In genomic region chr4:107863850-107864371, GRCh38 we compare ENCODE assay signal across 10 cellular contexts. TPM values are rescaled to one million over a fixed set of nuclear protein-coding genes. Genes with fewer than 3 reads are reported as not detected.
A peak's percentile ranks its signal among the peaks of the same experiment; 100 is the strongest.
DNase-seq lines count a peak whose midpoint lies in the region; ATAC-seq and TF ChIP-seq lines count a peak whose summit lies in the region.
"Had no signal": no experiment of that assay in that cellular context is flagged by ENCODE, and none has a peak within 500 bp of the region (broad histone marks: within the 10 kb centered on the region; RNA-seq: fewer than 3 reads in every experiment).

No MANE protein-coding gene starts in this region.

- H3K4me3 Mint-ChIP-seq in T-cell = no peak overlapping the region

- ATAC-seq in HCT116 = peak; percentile 86
- ATAC-seq in lower lobe of right lung = peak; percentile 27 to 35
- ATAC-seq in T-cell (replicated peaks in 1 of 4) = no peak

- H3K9me3 ChIP-seq in A673 (ENCODE audit: low read depth, low read length, poor library complexity, severe bottlenecking) = no peaks in the 10 kb centered on the region
- H3K9me3 ChIP-seq in HCT116 (ENCODE audit: control insufficient read depth in 1 of 2, insufficient read depth in 1 of 2, low read depth in 1 of 2, low read length in 2 of 2) = no peaks in the 10 kb centered on the region
- no peaks in the 10 kb centered on the region for H3K9me3 ChIP-seq in lower lobe of right lung

- H3K79me2 ChIP-seq in HCT116 (ENCODE audit: insufficient read depth, low read length) = no peaks in the 10 kb centered on the region

- no peaks in the 10 kb centered on the region for H3K9me3 Mint-ChIP-seq in T-cell

- peak overlapping the region; percentile 28; the same call in 1 of the 2 replicates for H3K9ac ChIP-seq in HCT116 (ENCODE audit: low read length)

- peak; percentile 24 for DNase-seq in A673 (ENCODE audit: low spot score)
- DNase-seq in HCT116 (ENCODE audit: low read depth, low spot score) = peak; percentile 48
- DNase-seq in brain microvascular endothelial cell = peak; percentile 74
- no peak for DNase-seq in lower lobe of right lung
- no peak for DNase-seq in NAMALWA (ENCODE audit: low spot score)
- no peak for DNase-seq in ureter (ENCODE audit: low spot score)
- DNase-seq in foreskin melanocyte = no peak
- no peak for DNase-seq in T-cell
- DNase-seq: GDM1, NCI-H446 treated with DMSO at 0.1 percent for 48 hours had no signal

- in situ Hi-C loops in brain microvascular endothelial cell (cut with HindIII; ENCODE audit: low pct_ligation_motif_present, low sequenced_read_pairs) = no loop called here

- no peaks in the 10 kb centered on the region for H3K36me3 Mint-ChIP-seq in T-cell

- H3K27ac ChIP-seq in A673 (ENCODE audit: low read depth, low read length, poor library complexity, severe bottlenecking) (no peak overlapping the region), HCT116 (ENCODE audit: low read depth, low read length) (peak overlapping the region; percentile 0; the same call in 1 of the 2 replicates), brain microvascular endothelial cell (peak overlapping the region; percentile 65), lower lobe of right lung (no peak overlapping the region)

- H3K27me3 ChIP-seq in A673 (replicated peaks; ENCODE audit: insufficient read depth, low read depth, low read length, poor library complexity) = no peaks in the 10 kb centered on the region
- H3K27me3 ChIP-seq in HCT116 (ENCODE audit: insufficient read depth, low read length) = no peaks in the 10 kb centered on the region
- H3K27me3 ChIP-seq in brain microvascular endothelial cell (replicated peaks) = no peaks in the 10 kb centered on the region
- H3K27me3 ChIP-seq in lower lobe of right lung (ENCODE audit: low read depth) = no peaks in the 10 kb centered on the region

- H3K36me3 ChIP-seq in A673 (ENCODE audit: insufficient read depth, low read length, poor library complexity, severe bottlenecking) (no peaks in the 10 kb centered on the region), HCT116 (ENCODE audit: control insufficient read depth in 1 of 2, insufficient read depth in 2 of 2, low read length in 2 of 2) (no peaks in the 10 kb centered on the region), brain microvascular endothelial cell (replicated peaks) (no peaks in the 10 kb centered on the region), lower lobe of right lung (peaks cover 8% of the 10 kb centered on the region)

- no TSS peak for BruUV-seq in A673 (replicated peaks; lab: Mats Ljungman, UMichigan)
- BruUV-seq in HCT116 (replicated peaks; lab: Mats Ljungman, UMichigan) = no TSS peak

- no peak for TF ChIP-seq RAD21 in HCT116 (IDR thresholded peaks at IDR 0.05; ENCODE audit: low read depth)

- no peaks in the 10 kb centered on the region for H3K9me2 ChIP-seq in HCT116 (ENCODE audit: insufficient read depth)

- no peak for TF ChIP-seq POLR2A in HCT116 (IDR thresholded peaks at IDR 0.05; ENCODE audit: borderline replicate concordance, extremely low read depth, insufficient read depth, insufficient read length)

- POLR2A ChIA-PET in A673 (lab: Charles Lee; ENCODE audit: low non-redundant PET) = no interaction called here
- POLR2A ChIA-PET in HCT116 (lab: Charles Lee) = interaction anchor here (0.9 kb wide), 1 partner anchor 36 kb away, joined by 3 read pairs; no protein-coding TSS in a partner anchor
- POLR2A ChIA-PET in T-cell (lab: Charles Lee) = no interaction called here

- RAD21 ChIA-PET in HCT116 (lab: Charles Lee; ENCODE audit: low non-redundant PET in 1 of 2, low total read pairs in 2 of 2, uncharacterized antibody in 2 of 2, unreplicated experiment in 2 of 2) = no interaction called here

- no peak overlapping the region for H2AFZ ChIP-seq in HCT116 (ENCODE audit: low read depth, low read length, poor library complexity, severe bottlenecking)

- H3K4me3 ChIP-seq in A673 (ENCODE audit: low read depth, low read length, poor library complexity, severe bottlenecking) = no peak overlapping the region
- no peak overlapping the region for H3K4me3 ChIP-seq in HCT116 (replicated peaks in 1 of 2; ENCODE audit: low read depth in 1 of 2, low read length in 2 of 2)
- H3K4me3 ChIP-seq in brain microvascular endothelial cell (ENCODE audit: low read depth, low read length) = no peak overlapping the region
- no peak overlapping the region for H3K4me3 ChIP-seq in lower lobe of right lung

- H4K20me1 ChIP-seq in HCT116 (ENCODE audit: insufficient read depth) = no peaks in the 10 kb centered on the region

- H3K4me1 Mint-ChIP-seq in T-cell = no peaks in the 10 kb centered on the region

- H3K27me3 Mint-ChIP-seq in T-cell = peaks cover 11 to 14% of the 10 kb centered on the region in 2 donors

- H3K4me1 ChIP-seq in A673 (ENCODE audit: insufficient read depth, low read length, poor library complexity, severe bottlenecking) (no peaks in the 10 kb centered on the region), HCT116 (ENCODE audit: control insufficient read depth in 1 of 2, insufficient read depth in 2 of 2, low read length in 2 of 2) (peaks cover 17 to 27% of the 10 kb centered on the region in 2 experiments), lower lobe of right lung (peaks cover 9% of the 10 kb centered on the region)

- intact Hi-C loops in A673 (cut with micrococcal nuclease; ENCODE audit: unreplicated experiment) (no loop called here), HCT116 (cut with micrococcal nuclease) (no loop called here), lower lobe of right lung (cut with DNase I) (no loop called here)

- no peak overlapping the region for H3K27ac Mint-ChIP-seq in T-cell

- H3K4me2 ChIP-seq in HCT116 (ENCODE audit: low read length) = peak overlapping the region; percentile 57

- no peak for TF ChIP-seq CTCF in A673 (conservative IDR thresholded peaks at IDR 0.05; ENCODE audit: low read depth, low read length)
- TF ChIP-seq CTCF in HCT116 (IDR thresholded peaks at IDR 0.05 in 2 of 3, conservative IDR thresholded peaks at IDR 0.05 in 1 of 3; ENCODE audit: borderline replicate concordance in 1 of 3, insufficient read depth in 1 of 3, low read depth in 2 of 3, low read length in 2 of 3) = no peak
- TF ChIP-seq CTCF in brain microvascular endothelial cell (IDR thresholded peaks at IDR 0.05; ENCODE audit: low read depth, low read length, missing control alignments) = no peak
- TF ChIP-seq CTCF in lower lobe of right lung (IDR thresholded peaks at IDR 0.05) = no peak

- CTCF ChIA-PET in A673 (lab: Charles Lee) (no interaction called here), HCT116 (lab: Charles Lee) (no interaction called here), T-cell (lab: Charles Lee) (interaction anchor here in 1 of 2 donors (0.5 kb wide), 1 partner anchor 332 kb away, joined by 3 read pairs; no protein-coding TSS in a partner anchor)

TF ChIP-seq in HCT116, 20 proteins besides CTCF, POLR2A, EP300 and RAD21:
- TF ChIP-seq CBX3 (IDR thresholded peaks at IDR 0.05; ENCODE audit: low read depth) (no peak), FOSL1 (IDR thresholded peaks at IDR 0.05; ENCODE audit: low read depth) (no peak), CEBPB (IDR thresholded peaks at IDR 0.05; ENCODE audit: low read depth) (no peak), ZNF274 (IDR thresholded peaks at IDR 0.05; ENCODE audit: low read depth, low read length) (no peak), JUND (IDR thresholded peaks at IDR 0.05) (no peak), MAX (IDR thresholded peaks at IDR 0.05) (no peak), YY1 (IDR thresholded peaks at IDR 0.05; ENCODE audit: extremely low read depth, insufficient replicate concordance, low read depth, low read length) (no peak), SIN3A (IDR thresholded peaks at IDR 0.05; ENCODE audit: low read depth) (no peak), SP1 (IDR thresholded peaks at IDR 0.05; ENCODE audit: low read depth) (no peak), ZFX (IDR thresholded peaks at IDR 0.05) (no peak), REST (IDR thresholded peaks at IDR 0.05; ENCODE audit: low read depth) (no peak)

RNA-seq across cellular contexts. Expression of gene SGMS2, which starts 39.2 kb away (rescaled TPM):
- total RNA-seq in A673 (2021) = 3.9 and 4.3 TPM in 2 replicates
- 36.6 TPM for total RNA-seq in HCT116 (2021; ENCODE audit: unreplicated experiment)
- polyA plus RNA-seq in HCT116 (2012) = 12.2 and 13.5 TPM in 2 replicates
- total RNA-seq in lower lobe of right lung = 89.0 TPM
- 17.3 TPM for total RNA-seq in ureter
- total RNA-seq in T-cell = under 1 TPM in 2 of 5 donors, not detected in 3; 0.25 to 0.82 TPM

Comparison
In these comparisons a context has a peak if more than half of its experiments do, and no peak if none do; other contexts are left out.
1. DNase-seq: peak in A673 (single experiment), HCT116 (single experiment) and brain microvascular endothelial cell (single experiment); none in lower lobe of right lung (single experiment), NAMALWA (single experiment), ureter (single experiment), foreskin melanocyte (single experiment) and T-cell (0 of 34).
2. H3K27ac ChIP-seq: peak in HCT116 (single experiment) and brain microvascular endothelial cell (single experiment); none in A673 (single experiment) and lower lobe of right lung (single experiment).
3. ATAC-seq: peak in HCT116 (single experiment) and lower lobe of right lung (2 of 2); none in T-cell (0 of 4).